Comparison of ENCODE assay signal across 9 cellular contexts in the genomic region with DNA sequence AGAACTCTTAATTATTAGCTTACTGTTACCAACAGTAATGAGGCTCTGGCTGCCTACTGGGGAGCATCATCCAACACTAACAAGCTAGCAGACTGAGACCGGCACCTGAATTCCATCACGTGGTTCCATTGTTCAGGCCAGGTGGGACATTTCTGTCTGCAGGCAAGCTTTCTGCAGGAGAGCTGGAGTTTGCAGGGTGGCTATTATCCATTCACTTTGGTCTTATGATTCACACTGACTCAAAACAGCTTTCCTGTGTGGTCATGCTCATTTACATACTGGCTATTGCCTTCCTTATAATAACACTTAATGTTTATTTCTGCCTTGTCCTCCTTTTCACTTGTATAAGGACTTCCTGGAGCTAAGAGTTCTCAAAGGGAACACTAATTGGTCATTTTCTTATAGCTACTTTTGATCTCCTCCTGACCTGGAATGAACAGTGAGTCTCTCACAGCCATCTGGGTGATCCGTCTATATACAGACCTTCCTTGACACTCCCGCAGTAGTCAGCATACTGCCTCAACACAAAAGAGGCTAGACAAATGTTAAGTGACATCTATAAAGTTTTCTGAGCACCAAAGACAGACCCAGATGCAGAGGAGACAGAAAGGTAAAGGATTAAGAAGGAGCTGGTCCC.
DNase-seq lines count a peak whose midpoint lies in the region; ATAC-seq lines count a peak whose summit lies in the region.
"Had no signal": no experiment of that assay in that cellular context is flagged by ENCODE, and none has a peak within 500 bp of the region (broad histone marks: within the 10 kb centered on the region; RNA-seq: fewer than 3 reads in every experiment).

No MANE protein-coding gene starts in this region.

- H2AFZ ChIP-seq in neuronal stem cell (ENCODE audit: low read length) = peak overlapping the region; percentile 30

- no peak overlapping the region for H3K4me3 Mint-ChIP-seq in T-helper 17 cell
- H3K4me3 Mint-ChIP-seq: nephron progenitor cell had no signal

- no peak overlapping the region for H3K27ac Mint-ChIP-seq in T-helper 17 cell
- H3K27ac Mint-ChIP-seq: nephron progenitor cell had no signal

- H3K27me3 ChIP-seq in neuronal stem cell (ENCODE audit: control insufficient read depth in 3 of 3, insufficient read depth in 3 of 3, low read depth in 1 of 3, low read length in 3 of 3) = no peaks in the 10 kb centered on the region

- H2BK15ac ChIP-seq in neuronal stem cell (ENCODE audit: low read length) = no peak overlapping the region

- no peak overlapping the region for H3K4me3 ChIP-seq in neuronal stem cell (ENCODE audit: low read length in 2 of 2)

- H3K36me3 Mint-ChIP-seq in T-helper 17 cell (ENCODE audit: low read depth) = no peaks in the 10 kb centered on the region

- H3K4ac ChIP-seq in neuronal stem cell (ENCODE audit: low read length) = no peak overlapping the region

- H3K79me1 ChIP-seq in neuronal stem cell (ENCODE audit: low read depth, low read length) = no peaks in the 10 kb centered on the region

- WGBS in neuronal stem cell (ENCODE audit: extremely low coverage in 2 of 2, insufficient read length in 2 of 2, insufficient replicate concordance in 1 of 2), 2 donors = no CpG with 5 or more reads among the region's 4 CpGs

- no peak overlapping the region for H3K9ac ChIP-seq in neuronal stem cell (ENCODE audit: low read depth, low read length, poor library complexity)

- H3K4me1 Mint-ChIP-seq in T-helper 17 cell = no peaks in the 10 kb centered on the region

- H3K36me3 ChIP-seq in neuronal stem cell (replicated peaks in 1 of 2; ENCODE audit: control insufficient read depth in 2 of 2, insufficient read depth in 2 of 2, low read length in 2 of 2) = no peaks in the 10 kb centered on the region

- peak overlapping the region; percentile 67 for H3K27ac ChIP-seq in neuronal stem cell (replicated peaks; ENCODE audit: low read length)

- H2AK5ac ChIP-seq in neuronal stem cell (ENCODE audit: low read depth, low read length) = no peak overlapping the region

- peaks cover 3 to 26% of the 10 kb centered on the region in 2 donors for H3K4me1 ChIP-seq in neuronal stem cell (ENCODE audit: control insufficient read depth in 2 of 2, insufficient read depth in 1 of 2, low read depth in 1 of 2, low read length in 2 of 2)

- no peak overlapping the region for H2BK5ac ChIP-seq in neuronal stem cell (ENCODE audit: low read length)

- H3K9me3 ChIP-seq in neuronal stem cell (replicated peaks in 1 of 2; ENCODE audit: control insufficient read depth in 2 of 2, insufficient read depth in 1 of 2, low read depth in 1 of 2, low read length in 2 of 2) (no peaks in the 10 kb centered on the region), T-helper 17 cell (ENCODE audit: control insufficient read depth, low read length, poor library complexity, severe bottlenecking) (no peaks in the 10 kb centered on the region)

- H2BK120ac ChIP-seq in neuronal stem cell (ENCODE audit: low read depth, low read length) = no peak overlapping the region

- no peak overlapping the region for H2BK12ac ChIP-seq in neuronal stem cell (ENCODE audit: low read length)

- DNase-seq in NOMO-1 treated with DMSO at 0.1 percent for 48 hours (lab: John Stamatoyannopoulos, UW; ENCODE audit: unreplicated experiment) = peak; percentile 73
- DNase-seq in neuronal stem cell (ENCODE audit: low spot score) = peak; percentile 58
- DNase-seq in T-helper 17 cell = no peak
- no peak for DNase-seq in mucosa of gallbladder (ENCODE audit: low spot score)
- DNase-seq in ureter (ENCODE audit: low spot score) = no peak
- no peak for DNase-seq in pons (ENCODE audit: low spot score)
- DNase-seq: nephron progenitor cell had no signal

- H4K8ac ChIP-seq in neuronal stem cell (ENCODE audit: low read depth, low read length) = no peak overlapping the region

- no peak overlapping the region for H3K14ac ChIP-seq in neuronal stem cell (ENCODE audit: low read length)

- H3K4me2 ChIP-seq in neuronal stem cell (ENCODE audit: insufficient read depth, low read length, poor library complexity, severe bottlenecking) = no peak overlapping the region

- no peak overlapping the region for H4K91ac ChIP-seq in neuronal stem cell (ENCODE audit: low read depth, low read length, poor library complexity)

- peak; percentile 88 for ATAC-seq in GM19035 (IDR thresholded peaks at IDR 0.05; ENCODE audit: unreplicated experiment)
- peak; percentile 82 for ATAC-seq in HG02678 (IDR thresholded peaks at IDR 0.05; ENCODE audit: unreplicated experiment)
- no peak for ATAC-seq in T-helper 17 cell

- no peaks in the 10 kb centered on the region for H3K27me3 Mint-ChIP-seq in T-helper 17 cell

- H3K18ac ChIP-seq in neuronal stem cell (ENCODE audit: low read length) = no peak overlapping the region

- no peak overlapping the region for H3K23ac ChIP-seq in neuronal stem cell (ENCODE audit: low read depth, low read length, poor library complexity)

Comparison
In these comparisons a context has a peak if more than half of its experiments do, and no peak if none do; other contexts are left out.
1. DNase-seq: peak in NOMO-1 treated with DMSO at 0.1 percent for 48 hours (single experiment) and neuronal stem cell (single experiment); none in T-helper 17 cell (0 of 3), mucosa of gallbladder (single experiment), ureter (single experiment) and pons (single experiment).